38 cellular contexts compared by ENCODE assay signal in the genomic region with DNA sequence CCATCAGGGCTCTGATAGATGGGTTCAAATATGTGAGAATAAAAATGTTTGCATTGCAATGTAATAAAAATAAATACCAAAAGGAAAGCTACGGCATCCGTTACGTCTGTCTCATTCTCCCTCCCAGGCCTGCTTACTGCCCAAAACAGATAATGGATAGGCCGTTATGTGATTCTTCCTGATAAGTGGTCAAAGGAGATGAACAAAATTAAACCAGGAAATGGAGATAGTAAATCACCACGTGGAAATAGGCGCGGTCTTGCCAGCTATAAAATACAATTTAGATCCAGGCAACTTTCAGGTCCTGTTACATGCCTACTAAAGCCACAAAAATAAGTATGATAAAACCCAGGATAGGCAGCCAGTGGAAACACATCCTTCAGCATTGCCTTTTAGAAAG. TPM values are rescaled to one million over a fixed set of nuclear protein-coding genes. Genes with fewer than 3 reads are reported as not detected.
"Had no signal": no experiment of that assay in that cellular context is flagged by ENCODE, and none has a peak within 500 bp of the region (broad histone marks: within the 10 kb centered on the region; RNA-seq: fewer than 3 reads in every experiment).

No MANE protein-coding gene starts in this region.

- H3K27ac ChIP-seq: ascending aorta, cardiac muscle cell, colonic mucosa, dorsolateral prefrontal cortex, gastroesophageal sphincter, ovary, right lobe of liver, testis, uterus had no signal

- H3K9me3 Mint-ChIP-seq: activated naive CD4-positive, alpha-beta T cell treated with anti-CD3 and anti-CD28 coated beads, Interleukin-2, amount 10 ng/mL, durations not matched to agents 7 days and 5 days; activated naive CD8-positive, alpha-beta T cell treated with anti-CD3 and anti-CD28 coated beads, Interleukin-2, amount 10 ng/mL, durations not matched to agents 7 days and 5 days; brain; immature natural killer cell; mesothelial cell of epicardium; naive B cell; nephron progenitor cell; type B pancreatic cell had no signal

- H3K9me3 ChIP-seq: ascending aorta, colonic mucosa, gastroesophageal sphincter, ovary, right lobe of liver, testis, uterus had no signal

- H3K27me3 ChIP-seq: ascending aorta, colonic mucosa, ovary, right lobe of liver, testis, uterus had no signal

- H3K4me1 ChIP-seq: ascending aorta, colonic mucosa, gastroesophageal sphincter, right lobe of liver, testis, uterus had no signal

- H3K4me1 Mint-ChIP-seq: activated naive CD4-positive, alpha-beta T cell treated with anti-CD3 and anti-CD28 coated beads, Interleukin-2, amount 10 ng/mL, durations not matched to agents 7 days and 5 days; immature natural killer cell; mesothelial cell of epicardium; naive B cell; nephron progenitor cell had no signal

- H3K4me3 Mint-ChIP-seq: activated CD4-positive, alpha-beta T cell treated with anti-CD3 and anti-CD28 coated beads for 36 hours; activated naive CD4-positive, alpha-beta T cell treated with anti-CD3 and anti-CD28 coated beads, Interleukin-2, amount 10 ng/mL, durations not matched to agents 7 days and 5 days; activated naive CD8-positive, alpha-beta T cell treated with anti-CD3 and anti-CD28 coated beads, Interleukin-2, amount 10 ng/mL, durations not matched to agents 7 days and 5 days; brain; immature natural killer cell; mesothelial cell of epicardium; naive B cell; nephron progenitor cell; T-helper 17 cell; type B pancreatic cell had no signal

- H3K36me3 Mint-ChIP-seq: activated naive CD4-positive, alpha-beta T cell treated with anti-CD3 and anti-CD28 coated beads, Interleukin-2, amount 10 ng/mL, durations not matched to agents 7 days and 5 days; activated naive CD8-positive, alpha-beta T cell treated with anti-CD3 and anti-CD28 coated beads, Interleukin-2, amount 10 ng/mL, durations not matched to agents 7 days and 5 days; brain; immature natural killer cell; mesothelial cell of epicardium; naive B cell; type B pancreatic cell had no signal

- H3K36me3 ChIP-seq: ascending aorta, cardiac muscle cell, colonic mucosa, gastroesophageal sphincter, ovary, right lobe of liver, uterus had no signal

- H3K4me3 ChIP-seq: ascending aorta, cardiac muscle cell, colonic mucosa, dorsolateral prefrontal cortex, gastroesophageal sphincter, ovary, right lobe of liver, testis, uterus had no signal

- DNase-seq: activated CD4-positive, alpha-beta T cell treated with anti-CD3 and anti-CD28 coated beads for 36 hours; activated CD4-positive, CD25-positive, alpha-beta regulatory T cell; activated CD8-positive, alpha-beta memory T cell treated with anti-CD3 and anti-CD28 coated beads for 24 hours; activated CD8-positive, alpha-beta memory T cell treated with anti-CD3 and anti-CD28 coated beads, Interleukin-2, amount 50 U/mL, for 4 hours; activated gamma-delta T cell; activated naive CD4-positive, alpha-beta T cell treated with anti-CD3 and anti-CD28 coated beads, Interleukin-2, amount 10 ng/mL, durations not matched to agents 7 days and 5 days; activated naive CD8-positive, alpha-beta T cell treated with anti-CD3 and anti-CD28 coated beads, Interleukin-2, amount 10 ng/mL, durations not matched to agents 7 days and 5 days; activated T-cell treated with anti-CD3 and anti-CD28 coated beads, Interleukin-2, amount 50 U/mL, for 1 hour; cerebellar nuclear complex; colonic mucosa; dorsolateral prefrontal cortex; effector memory CD4-positive, alpha-beta T cell; hippocampal formation; immature natural killer cell; naive B cell; nephron progenitor cell; ovary; right lobe of liver; stimulated activated CD4-positive, alpha-beta T cell treated with anti-CD3 and anti-CD28 coated beads, Interleukin-2, amount 100 ng/mL, for 48 hours; stimulated activated naive CD8-positive, alpha-beta T cell treated with anti-CD3 and anti-CD28 coated beads, Interleukin-15, Interleukin-2, amounts not matched to agents 100 U/mL and 50 U/mL, for 24 hours; T-helper 17 cell; T1000; testis; uterus had no signal

- H3K27ac Mint-ChIP-seq: activated CD4-positive, alpha-beta T cell treated with anti-CD3 and anti-CD28 coated beads for 36 hours; activated naive CD4-positive, alpha-beta T cell treated with anti-CD3 and anti-CD28 coated beads, Interleukin-2, amount 10 ng/mL, durations not matched to agents 7 days and 5 days; activated naive CD8-positive, alpha-beta T cell treated with anti-CD3 and anti-CD28 coated beads, Interleukin-2, amount 10 ng/mL, durations not matched to agents 7 days and 5 days; immature natural killer cell; mesothelial cell of epicardium; nephron progenitor cell; progenitor cell of endocrine pancreas; T-helper 17 cell; type B pancreatic cell had no signal

RNA-seq across cellular contexts. Expression of a gene that starts 49.5 kb away (rescaled TPM):
- total RNA-seq: activated naive CD8-positive, alpha-beta T cell treated with anti-CD3 and anti-CD28 coated beads, Interleukin-2, amount 10 ng/mL, durations not matched to agents 7 days and 5 days; ascending aorta; cardiac muscle cell; colonic mucosa; fibroblast of lung; fibroblast of villous mesenchyme; gastroesophageal sphincter; kidney epithelial cell; lower leg skin; mesothelial cell of epicardium; ovary; progenitor cell of endocrine pancreas; renal cortical epithelial cell; right lobe of liver; skeletal muscle tissue; T-helper 17 cell; uterus had no signal
- polyA plus RNA-seq: cardiac muscle cell, esophagus, fibroblast of lung, immature natural killer cell, ovary had no signal

RNA-seq across cellular contexts. Expression of a gene that starts 56.3 kb away (rescaled TPM):
- total RNA-seq: activated CD4-positive, alpha-beta T cell treated with anti-CD3 and anti-CD28 coated beads for 36 hours; activated naive CD8-positive, alpha-beta T cell treated with anti-CD3 and anti-CD28 coated beads, Interleukin-2, amount 10 ng/mL, durations not matched to agents 7 days and 5 days; ascending aorta; cardiac muscle cell; dorsolateral prefrontal cortex; fibroblast of lung; fibroblast of villous mesenchyme; kidney epithelial cell; mesothelial cell of epicardium; progenitor cell of endocrine pancreas; renal cortical epithelial cell; T-helper 17 cell; testis had no signal
- polyA plus RNA-seq: cardiac muscle cell, immature natural killer cell had no signal
